11 cellular contexts compared by ENCODE assay signal in genomic region chr1:12434686-12435085, GRCh38.
A peak's percentile ranks its signal among the peaks of the same experiment; 100 is the strongest.
DNase-seq lines count a peak whose midpoint lies in the region; ATAC-seq and TF ChIP-seq lines count a peak whose summit lies in the region.
"Had no signal": no experiment of that assay in that cellular context is flagged by ENCODE, and none has a peak within 500 bp of the region (broad histone marks: within the 10 kb centered on the region; RNA-seq: fewer than 3 reads in every experiment).

No MANE protein-coding gene starts in this region.

- DNase-seq in activated T-cell treated with anti-CD3 and anti-CD28 coated beads, Interleukin-2, amount 50 U/mL, for 72 hours: no peak
- no peak for DNase-seq in activated T-cell treated with anti-CD3 and anti-CD28 coated beads, Interleukin-2, amount 50 U/mL, for 4 hours
- DNase-seq in activated naive CD8-positive, alpha-beta T cell treated with anti-CD3 and anti-CD28 coated beads for 36 hours: no peak
- DNase-seq in left lung: no peak
- no peak for DNase-seq in activated gamma-delta T cell (lab: John Stamatoyannopoulos, UW)
- DNase-seq: foreskin melanocyte, NCI-H187 had no signal

- H3K27ac ChIP-seq in left lung (peak overlapping the region; percentile 57 to 83), thymus (ENCODE audit: low read depth) (peak overlapping the region; percentile 64)

- no peaks in the 10 kb centered on the region for H3K9me3 ChIP-seq in left lung
- H3K9me3 ChIP-seq in thymus (ENCODE audit: control insufficient read depth): no peaks in the 10 kb centered on the region
- H3K9me3 ChIP-seq: suprapubic skin had no signal

- no peaks in the 10 kb centered on the region for H3K9me3 Mint-ChIP-seq in activated T-cell treated with anti-CD3 and anti-CD28 coated beads, Interleukin-2, amount 50 U/mL, for 72 hours
- H3K9me3 Mint-ChIP-seq in activated T-cell treated with anti-CD3 and anti-CD28 coated beads, Interleukin-2, amount 50 U/mL, for 4 hours: peaks cover 3% of the 10 kb centered on the region
- peaks cover 6% of the 10 kb centered on the region for H3K9me3 Mint-ChIP-seq in activated naive CD8-positive, alpha-beta T cell treated with anti-CD3 and anti-CD28 coated beads for 36 hours

- no peak for ATAC-seq in activated T-cell treated with anti-CD3 and anti-CD28 coated beads, Interleukin-2, amount 50 U/mL, for 72 hours (replicated peaks in 1 of 2)
- ATAC-seq in activated T-cell treated with anti-CD3 and anti-CD28 coated beads, Interleukin-2, amount 50 U/mL, for 4 hours: no peak
- ATAC-seq in left lung: no peak
- no peak for ATAC-seq in GM21723 (IDR thresholded peaks at IDR 0.05; ENCODE audit: unreplicated experiment)
- ATAC-seq in HG03025 (IDR thresholded peaks at IDR 0.05; ENCODE audit: low FRiP score, unreplicated experiment): no peak

- no peaks in the 10 kb centered on the region for H3K27me3 Mint-ChIP-seq in activated T-cell treated with anti-CD3 and anti-CD28 coated beads, Interleukin-2, amount 50 U/mL, for 72 hours (ENCODE audit: low read depth)
- H3K27me3 Mint-ChIP-seq in activated T-cell treated with anti-CD3 and anti-CD28 coated beads, Interleukin-2, amount 50 U/mL, for 4 hours (ENCODE audit: low read depth): no peaks in the 10 kb centered on the region
- no peaks in the 10 kb centered on the region for H3K27me3 Mint-ChIP-seq in activated naive CD8-positive, alpha-beta T cell treated with anti-CD3 and anti-CD28 coated beads for 36 hours

- no peaks in the 10 kb centered on the region for H3K27me3 ChIP-seq in left lung
- H3K27me3 ChIP-seq in thymus (ENCODE audit: control insufficient read depth, insufficient read depth): no peaks in the 10 kb centered on the region
- H3K27me3 ChIP-seq: suprapubic skin had no signal

- 97% methylated on average over 2 of the region's 2 CpGs for WGBS in thymus

- H3K4me3 ChIP-seq in left lung (no peak overlapping the region), thymus (ENCODE audit: low read length) (no peak overlapping the region)
- H3K4me3 ChIP-seq: suprapubic skin had no signal

- H3K4me3 Mint-ChIP-seq in activated T-cell treated with anti-CD3 and anti-CD28 coated beads, Interleukin-2, amount 50 U/mL, for 72 hours: peak overlapping the region; percentile 70 to 74
- no peak overlapping the region for H3K4me3 Mint-ChIP-seq in activated T-cell treated with anti-CD3 and anti-CD28 coated beads, Interleukin-2, amount 50 U/mL, for 4 hours
- H3K4me3 Mint-ChIP-seq in activated naive CD8-positive, alpha-beta T cell treated with anti-CD3 and anti-CD28 coated beads for 36 hours: no peak overlapping the region

- H3K4me1 ChIP-seq in left lung (peaks cover 47 to 60% of the 10 kb centered on the region in 2 donors), thymus (ENCODE audit: control insufficient read depth, insufficient read depth, low read length) (peaks cover 36% of the 10 kb centered on the region)

- H3K36me3 ChIP-seq in left lung (peaks cover 0 to 8% of the 10 kb centered on the region in 2 donors), thymus (ENCODE audit: control insufficient read depth, insufficient read depth) (peaks cover 4% of the 10 kb centered on the region)

- intact Hi-C loops in left lung (cut with DNase I): no loop called here

- no peak overlapping the region for H3K27ac Mint-ChIP-seq in activated T-cell treated with anti-CD3 and anti-CD28 coated beads, Interleukin-2, amount 50 U/mL, for 72 hours
- peak overlapping the region; percentile 97 for H3K27ac Mint-ChIP-seq in activated naive CD8-positive, alpha-beta T cell treated with anti-CD3 and anti-CD28 coated beads for 36 hours

- no peak for TF ChIP-seq CTCF in left lung (IDR thresholded peaks at IDR 0.05)

- H3K4me1 Mint-ChIP-seq in activated T-cell treated with anti-CD3 and anti-CD28 coated beads, Interleukin-2, amount 50 U/mL, for 72 hours (ENCODE audit: low read depth): peaks cover 75% of the 10 kb centered on the region
- H3K4me1 Mint-ChIP-seq in activated T-cell treated with anti-CD3 and anti-CD28 coated beads, Interleukin-2, amount 50 U/mL, for 4 hours (ENCODE audit: low read depth): peaks cover 67% of the 10 kb centered on the region
- peaks cover 94% of the 10 kb centered on the region for H3K4me1 Mint-ChIP-seq in activated naive CD8-positive, alpha-beta T cell treated with anti-CD3 and anti-CD28 coated beads for 36 hours

- H3K36me3 Mint-ChIP-seq in activated T-cell treated with anti-CD3 and anti-CD28 coated beads, Interleukin-2, amount 50 U/mL, for 72 hours (ENCODE audit: insufficient read depth in 2 of 2): peaks cover 9 to 19% of the 10 kb centered on the region in 2 donors
- H3K36me3 Mint-ChIP-seq in activated T-cell treated with anti-CD3 and anti-CD28 coated beads, Interleukin-2, amount 50 U/mL, for 4 hours (ENCODE audit: insufficient read depth): peaks cover 16% of the 10 kb centered on the region
- H3K36me3 Mint-ChIP-seq in activated naive CD8-positive, alpha-beta T cell treated with anti-CD3 and anti-CD28 coated beads for 36 hours: peaks cover 68% of the 10 kb centered on the region

Comparison
In these comparisons a context has a peak if more than half of its experiments do, and no peak if none do; other contexts are left out.
1. H3K4me3 Mint-ChIP-seq: peak in activated T-cell treated with anti-CD3 and anti-CD28 coated beads, Interleukin-2, amount 50 U/mL, for 72 hours (2 of 2); none in activated T-cell treated with anti-CD3 and anti-CD28 coated beads, Interleukin-2, amount 50 U/mL, for 4 hours (single experiment) and activated naive CD8-positive, alpha-beta T cell treated with anti-CD3 and anti-CD28 coated beads for 36 hours (single experiment).